1 cellular context compared by ENCODE assay signal in the genomic region with DNA sequence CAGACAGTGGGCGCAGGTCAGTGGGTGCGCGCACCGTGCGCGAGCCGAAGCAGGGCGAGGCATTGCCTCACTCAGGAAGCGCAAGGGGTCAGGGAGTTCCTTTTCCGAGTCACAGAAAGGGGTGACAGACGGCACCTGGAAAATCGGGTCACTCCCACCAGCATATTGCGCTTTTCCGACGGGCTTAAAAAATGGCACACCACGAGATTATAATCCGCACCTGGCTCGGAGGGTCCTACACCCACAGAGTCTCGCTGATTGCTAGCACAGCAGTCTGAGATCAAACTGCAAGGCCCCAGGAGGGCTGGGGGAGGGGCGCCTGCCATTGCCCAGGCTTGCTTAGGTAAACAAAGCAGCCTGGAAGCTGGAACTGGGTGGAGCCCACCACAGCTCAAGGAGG.
TF ChIP-seq lines count a peak whose summit lies in the region.

No MANE protein-coding gene starts in this region.

TF ChIP-seq in HEK293, 187 proteins besides CTCF, POLR2A, EP300 and RAD21 (continued from another document):
- TF ChIP-seq PATZ1 (tag by site-specific recombination; IDR thresholded peaks at IDR 0.05) = peak; percentile 38; the same call in 1 of the 2 replicates
- peak; percentile 42 for TF ChIP-seq ZBTB8A (tag by site-specific recombination; IDR thresholded peaks at IDR 0.05)
- TF ChIP-seq ZNF324 (tag by site-specific recombination; IDR thresholded peaks at IDR 0.05) = peak; percentile 34; the same call in 1 of the 2 replicates
- peak; percentile 37; the same call in 1 of the 2 replicates for TF ChIP-seq ZNF341 (tag by site-specific recombination; IDR thresholded peaks at IDR 0.05; ENCODE audit: low read depth)
- peak; percentile 59 for TF ChIP-seq GLIS1 (tag by site-specific recombination; IDR thresholded peaks at IDR 0.05)
